Comparison of ENCODE assay signal across 10 cellular contexts in genomic region chr14:89576132-89576923, GRCh38.
DNase-seq lines count a peak whose midpoint lies in the region; ATAC-seq and TF ChIP-seq lines count a peak whose summit lies in the region.
"Had no signal": no experiment of that assay in that cellular context is flagged by ENCODE, and none has a peak within 500 bp of the region (broad histone marks: within the 10 kb centered on the region; RNA-seq: fewer than 3 reads in every experiment).

No MANE protein-coding gene starts in this region.

- no peaks in the 10 kb centered on the region for H3K9me3 Mint-ChIP-seq in dendritic cell treated with granulocyte-macrophage colony-stimulating factor and Interleukin-4, amounts not matched to agents 40 ng/mL and 50 ng/mL, for 4 days
- no peaks in the 10 kb centered on the region for H3K9me3 Mint-ChIP-seq in nephron progenitor cell
- H3K9me3 Mint-ChIP-seq: activated CD4-positive, alpha-beta T cell treated with anti-CD3 and anti-CD28 coated beads, Interleukin-2, amount 10 ng/mL, durations not matched to agents 7 days and 5 days had no signal

- H3K36me3 Mint-ChIP-seq in dendritic cell treated with granulocyte-macrophage colony-stimulating factor and Interleukin-4, amounts not matched to agents 40 ng/mL and 50 ng/mL, for 4 days (ENCODE audit: low read depth) = peaks cover 21% of the 10 kb centered on the region
- H3K36me3 Mint-ChIP-seq in nephron progenitor cell (ENCODE audit: low read depth) = peaks cover 1% of the 10 kb centered on the region

- H3K27me3 Mint-ChIP-seq in dendritic cell treated with granulocyte-macrophage colony-stimulating factor and Interleukin-4, amounts not matched to agents 40 ng/mL and 50 ng/mL, for 4 days = no peaks in the 10 kb centered on the region
- peaks cover 7% of the 10 kb centered on the region for H3K27me3 Mint-ChIP-seq in nephron progenitor cell (ENCODE audit: low read depth, poor library complexity)
- H3K27me3 Mint-ChIP-seq: activated CD4-positive, alpha-beta T cell treated with anti-CD3 and anti-CD28 coated beads, Interleukin-2, amount 10 ng/mL, durations not matched to agents 7 days and 5 days had no signal

- TF ChIP-seq CTCF in nephron progenitor cell (IDR thresholded peaks at IDR 0.05) = no peak

- H3K4me1 ChIP-seq in ES-I3 (ENCODE audit: insufficient read depth, low read length) = peaks cover 31% of the 10 kb centered on the region

- H3K9me3 ChIP-seq in ES-I3 (ENCODE audit: control insufficient read depth, insufficient read depth, low read length) = no peaks in the 10 kb centered on the region

- peak overlapping the region; percentile 20; the same call in 1 of the 2 replicates for H3K9ac ChIP-seq in ES-I3 (ENCODE audit: low read depth, low read length)

- H3K4me1 Mint-ChIP-seq in dendritic cell treated with granulocyte-macrophage colony-stimulating factor and Interleukin-4, amounts not matched to agents 40 ng/mL and 50 ng/mL, for 4 days (ENCODE audit: low read depth) = peaks cover 40% of the 10 kb centered on the region
- peaks cover 40% of the 10 kb centered on the region for H3K4me1 Mint-ChIP-seq in nephron progenitor cell

- in situ Hi-C loops in KBM-7 (cut with MboI; ENCODE audit: low pct_unique_long_range_greater_than_20kb, low sequenced_read_pairs) = no loop called here

- H3K27ac Mint-ChIP-seq in dendritic cell treated with granulocyte-macrophage colony-stimulating factor and Interleukin-4, amounts not matched to agents 40 ng/mL and 50 ng/mL, for 4 days = peak overlapping the region; percentile 69
- no peak overlapping the region for H3K27ac Mint-ChIP-seq in nephron progenitor cell

- intact Hi-C loops in dendritic cell treated with granulocyte-macrophage colony-stimulating factor and Interleukin-4, amounts not matched to agents 40 ng/mL and 50 ng/mL, for 4 days (cut with micrococcal nuclease) = no loop called here

- no peaks in the 10 kb centered on the region for H3K36me3 ChIP-seq in ES-I3 (ENCODE audit: insufficient read depth, low read length)

- no peak overlapping the region for H3K4me3 Mint-ChIP-seq in dendritic cell treated with granulocyte-macrophage colony-stimulating factor and Interleukin-4, amounts not matched to agents 40 ng/mL and 50 ng/mL, for 4 days
- peak overlapping the region; percentile 51 for H3K4me3 Mint-ChIP-seq in nephron progenitor cell
- H3K4me3 Mint-ChIP-seq: activated CD4-positive, alpha-beta T cell treated with anti-CD3 and anti-CD28 coated beads, Interleukin-2, amount 10 ng/mL, durations not matched to agents 7 days and 5 days had no signal

- no peak for ATAC-seq in GM19395 (IDR thresholded peaks at IDR 0.05; ENCODE audit: unreplicated experiment)
- no peak for ATAC-seq in HG03521 (IDR thresholded peaks at IDR 0.05; ENCODE audit: unreplicated experiment)

- peak; percentile 41 for DNase-seq in NCI-H2196 treated with DMSO at 0.1 percent for 48 hours (lab: John Stamatoyannopoulos, UW; ENCODE audit: unreplicated experiment)
- DNase-seq in nephron progenitor cell = peak; percentile 27
- no peak for DNase-seq in KBM-7
- DNase-seq in activated naive CD4-positive, alpha-beta T cell treated with Interleukin-2 at 50 U/mL for 16 hours = no peak
- DNase-seq: activated CD4-positive, alpha-beta T cell treated with anti-CD3 and anti-CD28 coated beads, Interleukin-2, amount 10 ng/mL, durations not matched to agents 7 days and 5 days; Calu3 had no signal

Comparison
In these comparisons a context has a peak if more than half of its experiments do, and no peak if none do; other contexts are left out.
1. DNase-seq: peak in NCI-H2196 treated with DMSO at 0.1 percent for 48 hours (single experiment) and nephron progenitor cell (single experiment); none in KBM-7 (single experiment) and activated naive CD4-positive, alpha-beta T cell treated with Interleukin-2 at 50 U/mL for 16 hours (single experiment).